Comparison of ENCODE assay signal across 1 cellular context in the genomic region with DNA sequence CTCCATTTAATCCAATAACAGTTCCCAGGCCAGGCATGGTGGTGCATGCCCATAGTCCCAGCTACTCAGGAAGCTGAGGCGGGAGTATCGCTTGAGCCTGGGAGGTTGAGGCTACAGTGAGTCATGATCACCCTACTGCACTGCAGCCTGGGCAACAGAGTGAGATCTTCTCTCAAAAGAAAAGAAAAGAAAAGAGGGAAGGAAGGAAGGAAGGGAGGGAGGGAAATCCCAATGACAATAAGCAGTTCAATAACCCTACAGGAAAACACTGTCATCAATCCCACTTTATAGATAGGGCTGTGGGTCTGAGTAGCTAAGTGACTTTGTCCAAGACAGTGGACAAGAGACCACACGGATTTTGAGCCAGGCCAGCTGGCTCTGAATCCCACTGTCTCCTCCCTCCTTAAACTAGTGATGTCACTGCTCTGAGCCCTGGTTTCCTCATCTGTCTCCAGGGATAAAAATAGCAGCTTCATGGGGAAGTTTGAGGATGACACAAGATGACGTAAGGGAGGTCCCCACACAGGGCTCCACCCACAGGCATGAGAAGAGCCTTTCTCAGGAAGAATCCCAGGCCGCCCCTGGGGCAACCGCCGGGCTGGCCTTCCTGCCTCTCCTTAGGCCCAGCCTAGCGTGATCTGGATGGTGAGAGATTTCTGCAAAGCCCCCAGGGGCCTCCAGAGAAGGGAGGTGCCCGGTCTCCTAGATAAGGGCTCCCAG.
TF ChIP-seq lines count a peak whose summit lies in the region.

No MANE protein-coding gene starts in this region.

TF ChIP-seq in K562, 482 proteins besides CTCF, POLR2A, EP300 and RAD21 (continued from another document and continues in another):
- TF ChIP-seq CEBPB (tag; IDR thresholded peaks at IDR 0.05) (peak; percentile 55; the same call in 1 of the 2 replicates), HOXB6 (CRISPR knock-in tag; IDR thresholded peaks at IDR 0.05; ENCODE audit: borderline replicate concordance) (no peak), GATAD2A (IDR thresholded peaks at IDR 0.05) (no peak), RBM17 (IDR thresholded peaks at IDR 0.05; ENCODE audit: borderline replicate concordance, low read depth, low read length) (no peak), SMAD1 (IDR thresholded peaks at IDR 0.05; ENCODE audit: low read depth, low read length, partially characterized antibody) (no peak), CCNT2 (IDR thresholded peaks at IDR 0.05; ENCODE audit: borderline replicate concordance, extremely low read depth, insufficient read length, low read depth, low read length) (peak; percentile 19), POLR2AphosphoS2 (IDR thresholded peaks at IDR 0.05; ENCODE audit: low read length) (0 out of 2 replicates have a peak, but pooled peaks have one; percentile 50), NFXL1 (CRISPR knock-in tag; IDR thresholded peaks at IDR 0.05) (no peak), KDM2B (CRISPR knock-in tag; IDR thresholded peaks at IDR 0.05) (no peak), FOXJ3 (CRISPR knock-in tag; IDR thresholded peaks at IDR 0.05) (no peak), ZNF696 (CRISPR knock-in tag; conservative IDR thresholded peaks at IDR 0.05) (no peak), ZNF75A (CRISPR knock-in tag; IDR thresholded peaks at IDR 0.05) (no peak), MED1 (CRISPR knock-in tag; IDR thresholded peaks at IDR 0.05; ENCODE audit: borderline replicate concordance) (no peak), JUND (IDR thresholded peaks at IDR 0.05; ENCODE audit: borderline replicate concordance, low read depth, low read length) (peak; percentile 92), JUND (tag; IDR thresholded peaks at IDR 0.05; ENCODE audit: borderline replicate concordance, low read depth, low read length) (peak; percentile 86; the same call in 2 of the 3 replicates), SMAD2 (IDR thresholded peaks at IDR 0.05; ENCODE audit: low read depth, low read length) (no peak), KDM4B (IDR thresholded peaks at IDR 0.05; ENCODE audit: borderline replicate concordance in 2 of 2, low read depth in 1 of 2) (no peak), ILF3 (IDR thresholded peaks at IDR 0.05; ENCODE audit: borderline replicate concordance) (no peak), ZNF140 (CRISPR knock-in tag; IDR thresholded peaks at IDR 0.05) (no peak), CBX2 (IDR thresholded peaks at IDR 0.05; ENCODE audit: insufficient read depth, low read length, poor library complexity, severe bottlenecking) (no peak), KDM5B (IDR thresholded peaks at IDR 0.05; ENCODE audit: insufficient replicate concordance, low read depth, low read length) (peak; percentile 54), ZNF184 (CRISPR knock-in tag; IDR thresholded peaks at IDR 0.05) (no peak), HDAC6 (IDR thresholded peaks at IDR 0.05; ENCODE audit: low read depth, low read length) (no peak), KDM1A (IDR thresholded peaks at IDR 0.05) (0 out of 4 replicates have a peak, but pooled peaks of 1 of the 2 experiments have one; percentile 8), PTRF (tag; IDR thresholded peaks at IDR 0.05) (no peak; the same call in 1 of the 2 replicates), ZNF24 (IDR thresholded peaks at IDR 0.05) (no peak), ZNF785 (CRISPR knock-in tag; IDR thresholded peaks at IDR 0.05) (no peak), ZNF830 (CRISPR knock-in tag; IDR thresholded peaks at IDR 0.05) (no peak), SIN3B (IDR thresholded peaks at IDR 0.05; ENCODE audit: low read depth) (no peak), SREBF1 (IDR thresholded peaks at IDR 0.05; ENCODE audit: borderline replicate concordance, low read depth, low read length) (no peak), THRAP3 (IDR thresholded peaks at IDR 0.05; ENCODE audit: borderline replicate concordance) (no peak), CHD4 (IDR thresholded peaks at IDR 0.05; ENCODE audit: insufficient read depth, insufficient replicate concordance, low read depth, low read length, poor library complexity, severe bottlenecking) (no peak), MTA2 (IDR thresholded peaks at IDR 0.05; ENCODE audit: low read depth) (no peak), TCF7L2 (IDR thresholded peaks at IDR 0.05; ENCODE audit: low read depth, low read length) (no peak), ELF4 (CRISPR knock-in tag; IDR thresholded peaks at IDR 0.05) (no peak), SIX5 (IDR thresholded peaks at IDR 0.05; ENCODE audit: borderline replicate concordance in 1 of 2, insufficient read depth in 1 of 2, low read depth in 1 of 2, low read length in 2 of 2) (no peak), FOXJ2 (tag; IDR thresholded peaks at IDR 0.05) (no peak), HNRNPH1 (optimal IDR thresholded peaks at IDR 0.05; ENCODE audit: low read depth, low read length) (no peak), SMARCE1 (IDR thresholded peaks at IDR 0.05) (no peak), ARHGAP35 (IDR thresholded peaks at IDR 0.05; ENCODE audit: partially characterized antibody) (no peak), COPS2 (conservative IDR thresholded peaks at IDR 0.05) (no peak), TFAM (CRISPR knock-in tag; conservative IDR thresholded peaks at IDR 0.05) (no peak), ETV5 (CRISPR knock-in tag; IDR thresholded peaks at IDR 0.05; ENCODE audit: low read depth) (peak; percentile 32; the same call in 1 of the 2 replicates), NR1H2 (CRISPR knock-in tag; IDR thresholded peaks at IDR 0.05) (no peak), BMI1 (IDR thresholded peaks at IDR 0.05; ENCODE audit: low read length) (no peak)
- TF ChIP-seq, protein P1, sequence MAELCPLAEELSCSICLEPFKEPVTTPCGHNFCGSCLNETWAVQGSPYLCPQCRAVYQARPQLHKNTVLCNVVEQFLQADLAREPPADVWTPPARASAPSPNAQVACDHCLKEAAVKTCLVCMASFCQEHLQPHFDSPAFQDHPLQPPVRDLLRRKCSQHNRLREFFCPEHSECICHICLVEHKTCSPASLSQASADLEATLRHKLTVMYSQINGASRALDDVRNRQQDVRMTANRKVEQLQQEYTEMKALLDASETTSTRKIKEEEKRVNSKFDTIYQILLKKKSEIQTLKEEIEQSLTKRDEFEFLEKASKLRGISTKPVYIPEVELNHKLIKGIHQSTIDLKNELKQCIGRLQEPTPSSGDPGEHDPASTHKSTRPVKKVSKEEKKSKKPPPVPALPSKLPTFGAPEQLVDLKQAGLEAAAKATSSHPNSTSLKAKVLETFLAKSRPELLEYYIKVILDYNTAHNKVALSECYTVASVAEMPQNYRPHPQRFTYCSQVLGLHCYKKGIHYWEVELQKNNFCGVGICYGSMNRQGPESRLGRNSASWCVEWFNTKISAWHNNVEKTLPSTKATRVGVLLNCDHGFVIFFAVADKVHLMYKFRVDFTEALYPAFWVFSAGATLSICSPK (IDR thresholded peaks at IDR 0.05; ENCODE audit: borderline replicate concordance): no peak
- TF ChIP-seq, protein P2, sequence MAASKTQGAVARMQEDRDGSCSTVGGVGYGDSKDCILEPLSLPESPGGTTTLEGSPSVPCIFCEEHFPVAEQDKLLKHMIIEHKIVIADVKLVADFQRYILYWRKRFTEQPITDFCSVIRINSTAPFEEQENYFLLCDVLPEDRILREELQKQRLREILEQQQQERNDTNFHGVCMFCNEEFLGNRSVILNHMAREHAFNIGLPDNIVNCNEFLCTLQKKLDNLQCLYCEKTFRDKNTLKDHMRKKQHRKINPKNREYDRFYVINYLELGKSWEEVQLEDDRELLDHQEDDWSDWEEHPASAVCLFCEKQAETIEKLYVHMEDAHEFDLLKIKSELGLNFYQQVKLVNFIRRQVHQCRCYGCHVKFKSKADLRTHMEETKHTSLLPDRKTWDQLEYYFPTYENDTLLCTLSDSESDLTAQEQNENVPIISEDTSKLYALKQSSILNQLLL (CRISPR knock-in tag; IDR thresholded peaks at IDR 0.05; ENCODE audit: borderline replicate concordance): no peak
- TF ChIP-seq, protein P3, sequence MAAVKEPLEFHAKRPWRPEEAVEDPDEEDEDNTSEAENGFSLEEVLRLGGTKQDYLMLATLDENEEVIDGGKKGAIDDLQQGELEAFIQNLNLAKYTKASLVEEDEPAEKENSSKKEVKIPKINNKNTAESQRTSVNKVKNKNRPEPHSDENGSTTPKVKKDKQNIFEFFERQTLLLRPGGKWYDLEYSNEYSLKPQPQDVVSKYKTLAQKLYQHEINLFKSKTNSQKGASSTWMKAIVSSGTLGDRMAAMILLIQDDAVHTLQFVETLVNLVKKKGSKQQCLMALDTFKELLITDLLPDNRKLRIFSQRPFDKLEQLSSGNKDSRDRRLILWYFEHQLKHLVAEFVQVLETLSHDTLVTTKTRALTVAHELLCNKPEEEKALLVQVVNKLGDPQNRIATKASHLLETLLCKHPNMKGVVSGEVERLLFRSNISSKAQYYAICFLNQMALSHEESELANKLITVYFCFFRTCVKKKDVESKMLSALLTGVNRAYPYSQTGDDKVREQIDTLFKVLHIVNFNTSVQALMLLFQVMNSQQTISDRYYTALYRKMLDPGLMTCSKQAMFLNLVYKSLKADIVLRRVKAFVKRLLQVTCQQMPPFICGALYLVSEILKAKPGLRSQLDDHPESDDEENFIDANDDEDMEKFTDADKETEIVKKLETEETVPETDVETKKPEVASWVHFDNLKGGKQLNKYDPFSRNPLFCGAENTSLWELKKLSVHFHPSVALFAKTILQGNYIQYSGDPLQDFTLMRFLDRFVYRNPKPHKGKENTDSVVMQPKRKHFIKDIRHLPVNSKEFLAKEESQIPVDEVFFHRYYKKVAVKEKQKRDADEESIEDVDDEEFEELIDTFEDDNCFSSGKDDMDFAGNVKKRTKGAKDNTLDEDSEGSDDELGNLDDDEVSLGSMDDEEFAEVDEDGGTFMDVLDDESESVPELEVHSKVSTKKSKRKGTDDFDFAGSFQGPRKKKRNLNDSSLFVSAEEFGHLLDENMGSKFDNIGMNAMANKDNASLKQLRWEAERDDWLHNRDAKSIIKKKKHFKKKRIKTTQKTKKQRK (IDR thresholded peaks at IDR 0.05; ENCODE audit: borderline replicate concordance, low read depth, low read length): no peak
- TF ChIP-seq, protein P4, sequence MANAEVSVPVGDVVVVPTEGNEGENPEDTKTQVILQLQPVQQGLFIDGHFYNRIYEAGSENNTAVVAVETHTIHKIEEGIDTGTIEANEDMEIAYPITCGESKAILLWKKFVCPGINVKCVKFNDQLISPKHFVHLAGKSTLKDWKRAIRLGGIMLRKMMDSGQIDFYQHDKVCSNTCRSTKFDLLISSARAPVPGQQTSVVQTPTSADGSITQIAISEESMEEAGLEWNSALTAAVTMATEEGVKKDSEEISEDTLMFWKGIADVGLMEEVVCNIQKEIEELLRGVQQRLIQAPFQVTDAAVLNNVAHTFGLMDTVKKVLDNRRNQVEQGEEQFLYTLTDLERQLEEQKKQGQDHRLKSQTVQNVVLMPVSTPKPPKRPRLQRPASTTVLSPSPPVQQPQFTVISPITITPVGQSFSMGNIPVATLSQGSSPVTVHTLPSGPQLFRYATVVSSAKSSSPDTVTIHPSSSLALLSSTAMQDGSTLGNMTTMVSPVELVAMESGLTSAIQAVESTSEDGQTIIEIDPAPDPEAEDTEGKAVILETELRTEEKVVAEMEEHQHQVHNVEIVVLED (CRISPR knock-in tag; IDR thresholded peaks at IDR 0.05): no peak
- TF ChIP-seq, protein P5, sequence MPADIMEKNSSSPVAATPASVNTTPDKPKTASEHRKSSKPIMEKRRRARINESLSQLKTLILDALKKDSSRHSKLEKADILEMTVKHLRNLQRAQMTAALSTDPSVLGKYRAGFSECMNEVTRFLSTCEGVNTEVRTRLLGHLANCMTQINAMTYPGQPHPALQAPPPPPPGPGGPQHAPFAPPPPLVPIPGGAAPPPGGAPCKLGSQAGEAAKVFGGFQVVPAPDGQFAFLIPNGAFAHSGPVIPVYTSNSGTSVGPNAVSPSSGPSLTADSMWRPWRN (IDR thresholded peaks at IDR 0.05; ENCODE audit: low read depth): no peak
- TF ChIP-seq, protein P6, sequence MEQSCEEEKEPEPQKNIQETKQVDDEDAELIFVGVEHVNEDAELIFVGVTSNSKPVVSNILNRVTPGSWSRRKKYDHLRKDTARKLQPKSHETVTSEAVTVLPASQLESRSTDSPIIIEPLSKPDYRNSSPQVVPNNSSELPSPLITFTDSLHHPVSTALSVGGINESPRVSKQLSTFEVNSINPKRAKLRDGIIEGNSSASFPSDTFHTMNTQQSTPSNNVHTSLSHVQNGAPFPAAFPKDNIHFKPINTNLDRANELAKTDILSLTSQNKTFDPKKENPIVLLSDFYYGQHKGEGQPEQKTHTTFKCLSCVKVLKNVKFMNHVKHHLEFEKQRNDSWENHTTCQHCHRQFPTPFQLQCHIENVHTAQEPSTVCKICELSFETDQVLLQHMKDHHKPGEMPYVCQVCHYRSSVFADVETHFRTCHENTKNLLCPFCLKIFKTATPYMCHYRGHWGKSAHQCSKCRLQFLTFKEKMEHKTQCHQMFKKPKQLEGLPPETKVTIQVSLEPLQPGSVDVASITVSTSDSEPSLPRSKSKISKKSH (CRISPR knock-in tag; IDR thresholded peaks at IDR 0.05): no peak
- TF ChIP-seq, protein P7, sequence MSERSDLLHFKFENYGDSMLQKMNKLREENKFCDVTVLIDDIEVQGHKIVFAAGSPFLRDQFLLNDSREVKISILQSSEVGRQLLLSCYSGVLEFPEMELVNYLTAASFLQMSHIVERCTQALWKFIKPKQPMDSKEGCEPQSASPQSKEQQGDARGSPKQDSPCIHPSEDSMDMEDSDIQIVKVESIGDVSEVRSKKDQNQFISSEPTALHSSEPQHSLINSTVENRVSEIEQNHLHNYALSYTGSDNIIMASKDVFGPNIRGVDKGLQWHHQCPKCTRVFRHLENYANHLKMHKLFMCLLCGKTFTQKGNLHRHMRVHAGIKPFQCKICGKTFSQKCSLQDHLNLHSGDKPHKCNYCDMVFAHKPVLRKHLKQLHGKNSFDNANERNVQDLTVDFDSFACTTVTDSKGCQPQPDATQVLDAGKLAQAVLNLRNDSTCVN (CRISPR knock-in tag; IDR thresholded peaks at IDR 0.05): no peak
- TF ChIP-seq, protein P8, sequence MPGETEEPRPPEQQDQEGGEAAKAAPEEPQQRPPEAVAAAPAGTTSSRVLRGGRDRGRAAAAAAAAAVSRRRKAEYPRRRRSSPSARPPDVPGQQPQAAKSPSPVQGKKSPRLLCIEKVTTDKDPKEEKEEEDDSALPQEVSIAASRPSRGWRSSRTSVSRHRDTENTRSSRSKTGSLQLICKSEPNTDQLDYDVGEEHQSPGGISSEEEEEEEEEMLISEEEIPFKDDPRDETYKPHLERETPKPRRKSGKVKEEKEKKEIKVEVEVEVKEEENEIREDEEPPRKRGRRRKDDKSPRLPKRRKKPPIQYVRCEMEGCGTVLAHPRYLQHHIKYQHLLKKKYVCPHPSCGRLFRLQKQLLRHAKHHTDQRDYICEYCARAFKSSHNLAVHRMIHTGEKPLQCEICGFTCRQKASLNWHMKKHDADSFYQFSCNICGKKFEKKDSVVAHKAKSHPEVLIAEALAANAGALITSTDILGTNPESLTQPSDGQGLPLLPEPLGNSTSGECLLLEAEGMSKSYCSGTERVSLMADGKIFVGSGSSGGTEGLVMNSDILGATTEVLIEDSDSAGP (CRISPR knock-in tag; IDR thresholded peaks at IDR 0.05): 0 out of 2 replicates have a peak, but pooled peaks have one; percentile 12
- TF ChIP-seq, protein P9, sequence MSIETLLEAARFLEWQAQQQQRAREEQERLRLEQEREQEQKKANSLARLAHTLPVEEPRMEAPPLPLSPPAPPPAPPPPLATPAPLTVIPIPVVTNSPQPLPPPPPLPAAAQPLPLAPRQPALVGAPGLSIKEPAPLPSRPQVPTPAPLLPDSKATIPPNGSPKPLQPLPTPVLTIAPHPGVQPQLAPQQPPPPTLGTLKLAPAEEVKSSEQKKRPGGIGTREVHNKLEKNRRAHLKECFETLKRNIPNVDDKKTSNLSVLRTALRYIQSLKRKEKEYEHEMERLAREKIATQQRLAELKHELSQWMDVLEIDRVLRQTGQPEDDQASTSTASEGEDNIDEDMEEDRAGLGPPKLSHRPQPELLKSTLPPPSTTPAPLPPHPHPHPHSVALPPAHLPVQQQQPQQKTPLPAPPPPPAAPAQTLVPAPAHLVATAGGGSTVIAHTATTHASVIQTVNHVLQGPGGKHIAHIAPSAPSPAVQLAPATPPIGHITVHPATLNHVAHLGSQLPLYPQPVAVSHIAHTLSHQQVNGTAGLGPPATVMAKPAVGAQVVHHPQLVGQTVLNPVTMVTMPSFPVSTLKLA (conservative IDR thresholded peaks at IDR 0.05): peak in 1 of 2 experiments; percentile 44; a peak in 1 of 4 replicates
